ENCODE assay signal across 9 cellular contexts in genomic region chr10:63630928-63631685, GRCh38.
DNase-seq lines count a peak whose midpoint lies in the region; ATAC-seq, FAIRE-seq and TF ChIP-seq lines count a peak whose summit lies in the region.
"Had no signal": no experiment of that assay in that cellular context is flagged by ENCODE, and none has a peak within 500 bp of the region (broad histone marks: within the 10 kb centered on the region; RNA-seq: fewer than 3 reads in every experiment).

No MANE protein-coding gene starts in this region.

- TF ChIP-seq CTCF in heart left ventricle (IDR thresholded peaks at IDR 0.05) = no peak
- no peak for TF ChIP-seq CTCF in K562 (IDR thresholded peaks at IDR 0.05 in 2 of 3, conservative IDR thresholded peaks at IDR 0.05 in 1 of 3; ENCODE audit: insufficient read depth in 2 of 3, low read depth in 1 of 3, low read length in 3 of 3)
- no peak for TF ChIP-seq CTCF in lower leg skin (IDR thresholded peaks at IDR 0.05)
- TF ChIP-seq CTCF in type B pancreatic cell (conservative IDR thresholded peaks at IDR 0.05) = no peak
- TF ChIP-seq CTCF in D721Med (IDR thresholded peaks at IDR 0.05; ENCODE audit: insufficient read depth, missing control alignments) = no peak

- DNase-seq in heart left ventricle = no peak
- no peak for DNase-seq in left ventricle myocardium superior
- DNase-seq in K562 (ENCODE audit: extremely low read depth in 1 of 4, low spot score in 3 of 4) = no peak
- no peak for DNase-seq in lower leg skin (ENCODE audit: low spot score in 2 of 2)
- DNase-seq in type B pancreatic cell (ENCODE audit: extremely low spot score, unreplicated experiment) = no peak
- DNase-seq in HuH-7.5 (ENCODE audit: low spot score) = no peak
- no peak for DNase-seq in D721Med (ENCODE audit: insufficient read length, low spot score)
- DNase-seq in NCI-H446 treated with DMSO at 0.1 percent for 48 hours (lab: John Stamatoyannopoulos, UW) = no peak

- H3K9me3 Mint-ChIP-seq in type B pancreatic cell = no peaks in the 10 kb centered on the region

- H3K4me1 Mint-ChIP-seq in type B pancreatic cell (ENCODE audit: unreplicated experiment) = peaks cover 25% of the 10 kb centered on the region

- H3K36me3 ChIP-seq in heart left ventricle = no peaks in the 10 kb centered on the region
- no peaks in the 10 kb centered on the region for H3K36me3 ChIP-seq in K562 (ENCODE audit: control insufficient read depth, insufficient read depth, low read length)

- H2AFZ ChIP-seq in K562 (ENCODE audit: low read depth, low read length) = peak overlapping the region; percentile 97

- H3K4me2 ChIP-seq in K562 (ENCODE audit: insufficient read depth, low read length) = peak overlapping the region; percentile 90

- no peaks in the 10 kb centered on the region for H3K9me1 ChIP-seq in K562 (ENCODE audit: control insufficient read depth, insufficient read depth, low read length)

- H3K9me3 ChIP-seq in heart left ventricle = no peaks in the 10 kb centered on the region
- no peaks in the 10 kb centered on the region for H3K9me3 ChIP-seq in K562 (replicated peaks; ENCODE audit: control insufficient read depth, insufficient read depth, low read depth, low read length)

- TF ChIP-seq RAD21 in K562 (CRISPR knock-in tag; conservative IDR thresholded peaks at IDR 0.05 in 1 of 2, IDR thresholded peaks at IDR 0.05 in 1 of 2) = no peak

- no peaks in the 10 kb centered on the region for H3K27me3 ChIP-seq in heart left ventricle
- no peaks in the 10 kb centered on the region for H3K27me3 ChIP-seq in K562 (ENCODE audit: control insufficient read depth in 2 of 2, insufficient read depth in 2 of 2, low read length in 2 of 2)

- peak overlapping the region; percentile 93 to 99 (median 98) for H3K27ac ChIP-seq in heart left ventricle
- peak overlapping the region; percentile 48; the same call in 2 of the 3 replicates for H3K27ac ChIP-seq in K562 (ENCODE audit: extremely low read depth, low read depth, low read length)

- H4K20me1 ChIP-seq in K562 (replicated peaks; ENCODE audit: control insufficient read depth, insufficient read depth, low read length) = no peaks in the 10 kb centered on the region

- FAIRE-seq in K562 (lab: Jason Lieb, UNC) (peak; percentile 49), D721Med (lab: Jason Lieb, UNC) (no peak)
- FAIRE-seq: islet of Langerhans had no signal

- ATAC-seq in heart left ventricle (no peak), left ventricle myocardium superior (no peak), K562 (no peak)

- H3K27me3 Mint-ChIP-seq in type B pancreatic cell = no peaks in the 10 kb centered on the region

- WGBS in heart left ventricle, 4 donors = 22 to 26% (median 24%) methylated on average over 19 to 20 of the region's 20 CpGs
- WGBS in K562 (ENCODE audit: insufficient coverage, low coverage, missing lambda C conversion rate) = 29% methylated on average over 20 of the region's 20 CpGs
- 15 to 18% methylated on average over 20 of the region's 20 CpGs for WGBS in lower leg skin, 2 donors

- H3K4me1 ChIP-seq in heart left ventricle (peaks cover 9 to 41% (median 29%) of the 10 kb centered on the region in 12 donors), K562 (replicated peaks in 1 of 2; ENCODE audit: control insufficient read depth in 2 of 2, insufficient read depth in 2 of 2, low read length in 2 of 2) (peaks cover 19 to 20% of the 10 kb centered on the region in 2 experiments; a peak in 4 of 5 replicates)

- no peaks in the 10 kb centered on the region for H3K79me2 ChIP-seq in K562 (ENCODE audit: control insufficient read depth, insufficient read depth, low read length)

- in situ Hi-C loops in K562 (cut with MboI) = loop anchor here (5.0 to 25.0 kb wide), 2 partner anchors 91 to 419 kb away; no protein-coding TSS in a partner anchor

- TF ChIP-seq EP300 in K562 (IDR thresholded peaks at IDR 0.05; ENCODE audit: low read length) = no peak

- CTCF ChIA-PET in K562 (lab: Yijun Ruan, JAX; ENCODE audit: low intra/inter-chr PET ratio) = no interaction called here

- no peaks in the 10 kb centered on the region for H3K36me3 Mint-ChIP-seq in type B pancreatic cell

- peak overlapping the region; percentile 91 for H3K27ac Mint-ChIP-seq in type B pancreatic cell

- peak overlapping the region; percentile 95 for H3K4me3 Mint-ChIP-seq in type B pancreatic cell

- H3K4me3 ChIP-seq in heart left ventricle (peak overlapping the region; percentile 14 to 71 (median 60)), K562 (peak overlapping the region; percentile 60), lower leg skin (ENCODE audit: low read depth, poor library complexity, severe bottlenecking) (peak overlapping the region; percentile 39)

- H3K9ac ChIP-seq in K562 (ENCODE audit: insufficient read depth in 1 of 2, low read depth in 2 of 2, low read length in 2 of 2) = peak overlapping the region; percentile 66 to 92

- intact Hi-C loops in heart left ventricle (cut with DNase I) (loop anchor here (1.0 to 10.0 kb wide), 15 partner anchors 36 to 466 kb away; partner anchors contain the start of gene REEP3 (in 1 of the 10)), left ventricle myocardium superior (cut with micrococcal nuclease) (loop anchor here (10.0 kb wide), 1 partner anchor 84 kb away; no protein-coding TSS in a partner anchor), K562 (cut with micrococcal nuclease) (loop anchor here (1.0 to 2.0 kb wide), 3 partner anchors 90 to 362 kb away; partner anchors contain the start of gene JMJD1C), lower leg skin (cut with DNase I; ENCODE audit: low total_unique reads) (loop anchor here (5.0 kb wide), 1 partner anchor 76 kb away; no protein-coding TSS in a partner anchor)

- TSS peak; percentile 68 for BruUV-seq in K562 (replicated peaks; lab: Mats Ljungman, UMichigan)

- POLR2A ChIA-PET in K562 (lab: Yijun Ruan, JAX) = interaction anchor here (0.6 to 4.7 kb wide), 15 partner anchors 8 to 464 kb away, joined by 3 to 33 read pairs (median 3); no protein-coding TSS in a partner anchor

- no peak for TF ChIP-seq POLR2A in heart left ventricle (IDR thresholded peaks at IDR 0.05)
- no peak for TF ChIP-seq POLR2A in K562 (conservative IDR thresholded peaks at IDR 0.05)
- no peak for TF ChIP-seq POLR2A in lower leg skin (IDR thresholded peaks at IDR 0.05)

TF ChIP-seq in K562, 482 proteins besides CTCF, POLR2A, EP300 and RAD21 (continues in another document):
- TF ChIP-seq POLR3A (IDR thresholded peaks at IDR 0.05; ENCODE audit: borderline replicate concordance, extremely low read depth, insufficient read depth, insufficient read length) = no peak
- TF ChIP-seq EHMT2 (IDR thresholded peaks at IDR 0.05) = no peak
- no peak for TF ChIP-seq ZFPM2 (CRISPR knock-in tag; IDR thresholded peaks at IDR 0.05)
- TF ChIP-seq BRD9 (IDR thresholded peaks at IDR 0.05; ENCODE audit: low read depth, partially characterized antibody) = no peak
- TF ChIP-seq HNRNPH1 (optimal IDR thresholded peaks at IDR 0.05; ENCODE audit: low read depth, low read length) = no peak
- TF ChIP-seq ARID3B (CRISPR knock-in tag; IDR thresholded peaks at IDR 0.05; ENCODE audit: borderline replicate concordance) = no peak
- TF ChIP-seq WHSC1 (IDR thresholded peaks at IDR 0.05; ENCODE audit: low read length) = no peak
- TF ChIP-seq MED1 (CRISPR knock-in tag; IDR thresholded peaks at IDR 0.05; ENCODE audit: borderline replicate concordance) = no peak
- peak; percentile 23 for TF ChIP-seq ZFX (CRISPR knock-in tag; IDR thresholded peaks at IDR 0.05)
- no peak for TF ChIP-seq ZNF511 (CRISPR knock-in tag; IDR thresholded peaks at IDR 0.05)
- no peak; the same call in 1 of the 2 replicates for TF ChIP-seq DPF2 (IDR thresholded peaks at IDR 0.05)
- no peak for TF ChIP-seq ZBED1 (IDR thresholded peaks at IDR 0.05)
- peak; percentile 5; the same call in 1 of the 2 replicates for TF ChIP-seq REST (CRISPR knock-in tag; IDR thresholded peaks at IDR 0.05; ENCODE audit: low read depth)
